Comparison of ENCODE assay signal across 24 cellular contexts in genomic region chr19:3916033-3916432, GRCh38. TPM values are rescaled to one million over a fixed set of nuclear protein-coding genes. Genes with fewer than 3 reads are reported as not detected.
"Had no signal": no experiment of that assay in that cellular context is flagged by ENCODE, and none has a peak within 500 bp of the region (broad histone marks: within the 10 kb centered on the region; RNA-seq: fewer than 3 reads in every experiment).

No MANE protein-coding gene starts in this region.

- H3K4me2 ChIP-seq: KMS-11 had no signal

- DNase-seq: IMR-90, Kasumi-1, MM.1S, NCI-H1092 treated with DMSO at 0.1 percent for 48 hours, NCI-H1436, NCI-H187, NCI-H2029, NCI-H2081 treated with DMSO at 0.1 percent for 48 hours, NCI-H2171, NCI-H226, NCI-H446, NCI-H510A, NCI-H524 treated with DMSO at 0.1 percent for 48 hours, NCI-H69, NCI-H774, Right ventricle myocardium superior, RPMI8226, SIG-M5 had no signal

- H3K36me3 ChIP-seq: SJSA1 had no signal

- H3K4me3 ChIP-seq: SJSA1, SK-N-MC had no signal

- H3K4me1 ChIP-seq: SJSA1 had no signal

- H3K27me3 ChIP-seq: SJSA1 had no signal

- FAIRE-seq: RCC 7860 had no signal

- H3K27ac ChIP-seq: KMS-11, SJSA1, SK-N-MC had no signal

RNA-seq across cellular contexts. Expression of gene NMRK2, which starts 16.8 kb away (rescaled TPM):
- total RNA-seq: HT-29, IMR-90, M059J, SJSA1 had no signal

RNA-seq across cellular contexts. Expression of gene ATCAY, which starts 35.5 kb away (rescaled TPM):
- total RNA-seq: HT-29, Right ventricle myocardium superior had no signal

RNA-seq across cellular contexts. Expression of gene ZFR2, which starts 47.2 kb away (rescaled TPM):
- total RNA-seq: HT-29, IMR-90, M059J, Right ventricle myocardium superior, SJSA1 had no signal
